In genomic region chr10:66259836-66260235, GRCh38 we compare ENCODE assay signal across 25 cellular contexts.
DNase-seq lines count a peak whose midpoint lies in the region; ATAC-seq, FAIRE-seq and TF ChIP-seq lines count a peak whose summit lies in the region.
"Had no signal": no experiment of that assay in that cellular context is flagged by ENCODE, and none has a peak within 500 bp of the region (broad histone marks: within the 10 kb centered on the region; RNA-seq: fewer than 3 reads in every experiment).

No MANE protein-coding gene starts in this region.

- no peak for TF ChIP-seq RAD21 in GM12878 (IDR thresholded peaks at IDR 0.05; ENCODE audit: insufficient read depth, low read depth, low read length)

- 4% methylated on average over 2 of the region's 2 CpGs for WGBS in GM12878 (ENCODE audit: insufficient coverage, insufficient replicate concordance, low lambda C conversion rate, missing lambda C conversion rate)

- RAD21 ChIA-PET in GM12878 (lab: Charles Lee; ENCODE audit: unreplicated experiment): interaction anchor here (0.5 kb wide), 1 partner anchor 129 kb away, joined by 3 read pairs; no protein-coding TSS in a partner anchor

- no peaks in the 10 kb centered on the region for H3K36me3 ChIP-seq in GM12878 (ENCODE audit: control insufficient read depth in 2 of 2, insufficient read depth in 2 of 2, low read length in 1 of 2)
- H3K36me3 ChIP-seq: BE2C, SJSA1 had no signal

- POLR2A ChIA-PET in GM12878 (lab: Charles Lee): no interaction called here

- CTCF ChIA-PET in GM12878 (lab: Yijun Ruan, JAX): no interaction called here

- TF ChIP-seq EP300 in GM12878 (IDR thresholded peaks at IDR 0.05; ENCODE audit: borderline replicate concordance in 1 of 2, control insufficient read depth in 1 of 2, low read depth in 2 of 2, low read length in 2 of 2): no peak

- no peaks in the 10 kb centered on the region for H3K79me2 ChIP-seq in GM12878 (ENCODE audit: control insufficient read depth, insufficient read depth, low read length)

- TF ChIP-seq CTCF in GM12865 (IDR thresholded peaks at IDR 0.05; ENCODE audit: insufficient read depth, low read depth, low read length, missing control alignments): no peak
- TF ChIP-seq CTCF in GM12878 (IDR thresholded peaks at IDR 0.05 in 2 of 3, conservative IDR thresholded peaks at IDR 0.05 in 1 of 3; ENCODE audit: control insufficient read depth in 2 of 3, extremely low read depth in 1 of 3, insufficient read depth in 1 of 3, low read depth in 3 of 3, low read length in 3 of 3): no peak
- TF ChIP-seq CTCF in omental fat pad (IDR thresholded peaks at IDR 0.05): no peak

- no peak for TF ChIP-seq POLR2A in GM12878 (IDR thresholded peaks at IDR 0.05; ENCODE audit: low read depth, low read length)

- no peak overlapping the region for H3K4me3 ChIP-seq in GM12865 (ENCODE audit: low read depth, low read length)
- H3K4me3 ChIP-seq in GM12878: no peak overlapping the region
- H3K4me3 ChIP-seq: SJSA1 had no signal

- no TSS peak for BruUV-seq in GM12878 (replicated peaks; lab: Mats Ljungman, UMichigan)

- H3K27ac ChIP-seq in GM12878 (ENCODE audit: control insufficient read depth, insufficient read depth): peak overlapping the region; percentile 44; the same call in 1 of the 2 replicates
- H3K27ac ChIP-seq: HL-60, SJSA1 had no signal

- H3K9me3 ChIP-seq in GM12878 (replicated peaks; ENCODE audit: control insufficient read depth, insufficient read depth, low read length): no peaks in the 10 kb centered on the region; the same call in 2 of the 3 replicates
- H3K9me3 ChIP-seq: BE2C, SJSA1 had no signal

- DNase-seq in GM12865 (ENCODE audit: low read depth): peak; percentile 8
- DNase-seq in GM12878 (ENCODE audit: low read depth, low spot score): no peak
- no peak for DNase-seq in SW480 (ENCODE audit: low spot score)
- DNase-seq in omental fat pad (ENCODE audit: low spot score): no peak
- DNase-seq: BE2C; DMS79; H9; KBM-7; MM.1S; NCI-H1105; NCI-H146; NCI-H2029 treated with DMSO at 0.1 percent for 48 hours; NCI-H226; NCI-H524; NCI-H774; NK-92 treated with Interleukin-12 subunit alpha and Interleukin-12 subunit beta, amount 100 ng/mL, for 24 hours; T-helper 2 cell had no signal

- H2AFZ ChIP-seq in GM12878 (ENCODE audit: control insufficient read depth, low read depth, low read length): no peak overlapping the region

- in situ Hi-C loops in GM12878 (cut with MboI): no loop called here

- no peaks in the 10 kb centered on the region for H4K20me1 ChIP-seq in GM12878 (ENCODE audit: control insufficient read depth, insufficient read depth)

- peak; percentile 61 for ATAC-seq in GM18868 (IDR thresholded peaks at IDR 0.05; ENCODE audit: unreplicated experiment)
- ATAC-seq in HG03039 (IDR thresholded peaks at IDR 0.05; ENCODE audit: unreplicated experiment): peak; percentile 57
- ATAC-seq in GM12878: peak; percentile 58
- ATAC-seq in HG03342 (IDR thresholded peaks at IDR 0.05; ENCODE audit: unreplicated experiment): no peak
- no peak for ATAC-seq in omental fat pad (ENCODE audit: low FRiP score)
- ATAC-seq: HepG2, Right ventricle myocardium inferior had no signal

- SMC1A ChIA-PET in GM12878 (lab: Charles Lee; ENCODE audit: uncharacterized antibody, unreplicated experiment): interaction anchor here (0.5 to 1.3 kb wide), 2 partner anchors 56 to 665 kb away, joined by 3 read pairs; no protein-coding TSS in a partner anchor

- intact Hi-C loops in GM12878 (cut with micrococcal nuclease; ENCODE audit: unreplicated experiment): no loop called here

- H3K27me3 ChIP-seq in GM12878 (replicated peaks in 1 of 2; ENCODE audit: control insufficient read depth in 2 of 2, insufficient read depth in 2 of 2, low read length in 1 of 2): no peaks in the 10 kb centered on the region
- H3K27me3 ChIP-seq: BE2C, SJSA1 had no signal

- peak; percentile 62 for FAIRE-seq in GM12878 (lab: Jason Lieb, UNC)
- FAIRE-seq: GM18507, HepG2 had no signal

- peak overlapping the region; percentile 60; the same call in 1 of the 2 replicates for H3K4me2 ChIP-seq in GM12878 (ENCODE audit: control insufficient read depth, insufficient read depth)

- no peak overlapping the region for H3K9ac ChIP-seq in GM12878 (ENCODE audit: control insufficient read depth, insufficient read depth, low read length)

- no peaks in the 10 kb centered on the region for H3K4me1 ChIP-seq in GM12878 (ENCODE audit: control insufficient read depth, insufficient read depth, low read length)
- H3K4me1 ChIP-seq: BE2C, SJSA1 had no signal

TF ChIP-seq in GM12878, 131 proteins besides CTCF, POLR2A, EP300 and RAD21:
- TF ChIP-seq NFIC (IDR thresholded peaks at IDR 0.05; ENCODE audit: low read depth, low read length) (peak; percentile 64; the same call in 1 of the 2 replicates), EED (IDR thresholded peaks at IDR 0.05; ENCODE audit: low read depth) (peak; percentile 59), WRNIP1 (IDR thresholded peaks at IDR 0.05; ENCODE audit: borderline replicate concordance, low read depth, low read length) (no peak), IRF4 (IDR thresholded peaks at IDR 0.05; ENCODE audit: low read depth, low read length) (0 out of 2 replicates have a peak, but pooled peaks have one; percentile 32), MAX (IDR thresholded peaks at IDR 0.05; ENCODE audit: low read depth, low read length) (no peak), IKZF2 (IDR thresholded peaks at IDR 0.05) (peak; percentile 12 to 30; a peak in 2 of 4 replicates), POLR2AphosphoS2 (IDR thresholded peaks at IDR 0.05; ENCODE audit: low read depth, low read length) (no peak), BCL11A (IDR thresholded peaks at IDR 0.05; ENCODE audit: low read depth, low read length) (peak; percentile 40; the same call in 1 of the 2 replicates), PAX5 (IDR thresholded peaks at IDR 0.05; ENCODE audit: borderline replicate concordance, low read depth, low read length) (peak; percentile 39; the same call in 1 of the 2 replicates), RUNX3 (IDR thresholded peaks at IDR 0.05; ENCODE audit: low read length) (peak; percentile 67), NR2C1 (IDR thresholded peaks at IDR 0.05) (no peak), ZNF592 (IDR thresholded peaks at IDR 0.05) (no peak), HCFC1 (IDR thresholded peaks at IDR 0.05; ENCODE audit: low read length) (no peak), SPI1 (IDR thresholded peaks at IDR 0.05; ENCODE audit: borderline replicate concordance, insufficient read depth, low read depth, low read length) (peak; percentile 90)

Comparison
In these comparisons a context has a peak if more than half of its experiments do, and no peak if none do; other contexts are left out.
1. ATAC-seq: peak in GM18868 (single experiment), HG03039 (single experiment) and GM12878 (single experiment); none in HG03342 (single experiment) and omental fat pad (single experiment).